Comparison of ENCODE assay signal across 24 cellular contexts in genomic region chrX:34437586-34437985, GRCh38.
DNase-seq lines count a peak whose midpoint lies in the region; ATAC-seq, FAIRE-seq and TF ChIP-seq lines count a peak whose summit lies in the region.
"Had no signal": no experiment of that assay in that cellular context is flagged by ENCODE, and none has a peak within 500 bp of the region (broad histone marks: within the 10 kb centered on the region; RNA-seq: fewer than 3 reads in every experiment).

No MANE protein-coding gene starts in this region.

- H3K36me3 ChIP-seq in neural progenitor cell = no peaks in the 10 kb centered on the region
- no peaks in the 10 kb centered on the region for H3K36me3 ChIP-seq in transverse colon
- H3K36me3 ChIP-seq: BLaER1 had no signal

- no peaks in the 10 kb centered on the region for H4K20me1 ChIP-seq in neural progenitor cell (ENCODE audit: low read depth)
- H4K20me1 ChIP-seq: BLaER1 had no signal

- no peak overlapping the region for H3K4me2 ChIP-seq in neural progenitor cell
- H3K4me2 ChIP-seq: BLaER1 had no signal

- peaks cover 4% of the 10 kb centered on the region for H3K9me3 Mint-ChIP-seq in neural progenitor cell

- H3K27me3 ChIP-seq in right cardiac atrium (ENCODE audit: control insufficient read depth, insufficient read depth) = no peaks in the 10 kb centered on the region
- H3K27me3 ChIP-seq in neural progenitor cell = no peaks in the 10 kb centered on the region
- H3K27me3 ChIP-seq in transverse colon = no peaks in the 10 kb centered on the region

- in situ Hi-C loops in transverse colon (cut with MboI; ENCODE audit: low pct_ligation_motif_present in 1 of 4, low pct_unique_long_range_greater_than_20kb in 1 of 4, low sequenced_read_pairs in 3 of 4) = no loop called here

- no peak overlapping the region for H3K4me3 Mint-ChIP-seq in neural progenitor cell
- H3K4me3 Mint-ChIP-seq: CD8-positive, alpha-beta T cell had no signal

- H3K27me3 Mint-ChIP-seq in neural progenitor cell (ENCODE audit: insufficient read depth, low read depth) = no peaks in the 10 kb centered on the region

- no peaks in the 10 kb centered on the region for H3K4me1 ChIP-seq in right cardiac atrium (ENCODE audit: control insufficient read depth, insufficient read depth, low read length)
- peaks cover 6% of the 10 kb centered on the region for H3K4me1 ChIP-seq in neural progenitor cell
- no peaks in the 10 kb centered on the region for H3K4me1 ChIP-seq in transverse colon
- H3K4me1 ChIP-seq: BLaER1 had no signal

- no peak overlapping the region for H3K27ac ChIP-seq in right cardiac atrium (ENCODE audit: low read length)
- H3K27ac ChIP-seq in neural progenitor cell = no peak overlapping the region
- peak overlapping the region in 3 of 4 donors; percentile 9 to 45 (median 32) for H3K27ac ChIP-seq in transverse colon
- H3K27ac ChIP-seq: BLaER1 had no signal

- H3F3A ChIP-seq in neural progenitor cell (ENCODE audit: low read depth) = no peaks in the 10 kb centered on the region

- no peak overlapping the region for H3K27ac Mint-ChIP-seq in neural progenitor cell
- H3K27ac Mint-ChIP-seq: CD8-positive, alpha-beta T cell had no signal

- DNase-seq in right cardiac atrium (peak; percentile 12 to 82 (median 70)), neural progenitor cell (ENCODE audit: low spot score) (peak; percentile 5), transverse colon (peak; percentile 21), DMS153 treated with DMSO at 0.1 percent for 48 hours (lab: John Stamatoyannopoulos, UW; ENCODE audit: unreplicated experiment) (no peak)
- no peak for DNase-seq in activated CD4-positive, alpha-beta T cell treated with anti-CD3 and anti-CD28 coated beads, Interleukin-2, amount 50 U/mL, for 1 hour
- DNase-seq: Calu3; CD8-positive, alpha-beta T cell; DMS53; EL; NCI-H1092 treated with DMSO at 0.1 percent for 48 hours; NCI-H146; NCI-H2029 treated with DMSO at 0.1 percent for 48 hours; NCI-H2171 treated with DMSO at 0.1 percent for 48 hours; NCI-H446 treated with DMSO at 0.1 percent for 48 hours; NCI-H69; NK-92 treated with Interleukin-12 subunit alpha and Interleukin-12 subunit beta, amount 100 ng/mL, for 24 hours; SHP77 treated with DMSO at 0.1 percent for 48 hours had no signal

- no peak for TF ChIP-seq EP300 in transverse colon (IDR thresholded peaks at IDR 0.05; ENCODE audit: low read depth)

- 55% methylated on average over 6 of the region's 6 CpGs for WGBS in right cardiac atrium
- 56% methylated on average over 6 of the region's 6 CpGs; no CpG with 5 or more reads in 1 of the 2 donors for WGBS in transverse colon (ENCODE audit: low coverage in 1 of 2), 2 donors

- peak; percentile 61 for FAIRE-seq in endometrium (lab: Jason Lieb, UNC)
- FAIRE-seq: GM12878, H1, K562 had no signal

- no peaks in the 10 kb centered on the region for H3K36me3 Mint-ChIP-seq in neural progenitor cell
- H3K36me3 Mint-ChIP-seq: CD8-positive, alpha-beta T cell had no signal

- no peaks in the 10 kb centered on the region for H3K79me2 ChIP-seq in neural progenitor cell (ENCODE audit: low read depth)

- no peak for TF ChIP-seq POLR2A in transverse colon (IDR thresholded peaks at IDR 0.05)

- intact Hi-C loops in right cardiac atrium (cut with DNase I) = no loop called here
- intact Hi-C loops in transverse colon (cut with DNase I; ENCODE audit: low total_unique reads) = no loop called here

- TF ChIP-seq CTCF in neural progenitor cell (IDR thresholded peaks at IDR 0.05) = no peak
- no peak for TF ChIP-seq CTCF in transverse colon (IDR thresholded peaks at IDR 0.05)

- H2AFZ ChIP-seq in neural progenitor cell (replicated peaks) = peak overlapping the region; percentile 82

- ATAC-seq in right cardiac atrium (peak in 1 of 2 donors; percentile 83), GM18861 (IDR thresholded peaks at IDR 0.05; ENCODE audit: unreplicated experiment) (no peak)
- ATAC-seq in activated CD4-positive, CD25-positive, alpha-beta regulatory T cell treated with anti-CD3 and anti-CD28 coated beads, Interleukin-2, amount 50 U/mL, for 24 hours = no peak
- ATAC-seq: CD8-positive, alpha-beta T cell; GM12878; K562 had no signal

- H3K9ac ChIP-seq in neural progenitor cell = no peak overlapping the region
- H3K9ac ChIP-seq: BLaER1 had no signal

- H3K4me3 ChIP-seq in right cardiac atrium (ENCODE audit: low read length) (no peak overlapping the region), neural progenitor cell (no peak overlapping the region), transverse colon (no peak overlapping the region)
- H3K4me3 ChIP-seq: BLaER1, GM12878, K562 had no signal

- no peaks in the 10 kb centered on the region for H3K4me1 Mint-ChIP-seq in neural progenitor cell

- no peaks in the 10 kb centered on the region for H3K9me3 ChIP-seq in right cardiac atrium (ENCODE audit: control insufficient read depth, low read length)
- no peaks in the 10 kb centered on the region for H3K9me3 ChIP-seq in neural progenitor cell (ENCODE audit: low read depth)
- H3K9me3 ChIP-seq in transverse colon = no peaks in the 10 kb centered on the region

Comparison
In these comparisons a context has a peak if more than half of its experiments do, and no peak if none do; other contexts are left out.
1. DNase-seq: peak in right cardiac atrium (3 of 3), neural progenitor cell (single experiment) and transverse colon (single experiment); none in DMS153 treated with DMSO at 0.1 percent for 48 hours (single experiment) and activated CD4-positive, alpha-beta T cell treated with anti-CD3 and anti-CD28 coated beads, Interleukin-2, amount 50 U/mL, for 1 hour (single experiment).
2. H3K27ac ChIP-seq: peak in transverse colon (3 of 4); none in right cardiac atrium (single experiment) and neural progenitor cell (single experiment).